ENCODE assay signal across 1 cellular context in the genomic region with DNA sequence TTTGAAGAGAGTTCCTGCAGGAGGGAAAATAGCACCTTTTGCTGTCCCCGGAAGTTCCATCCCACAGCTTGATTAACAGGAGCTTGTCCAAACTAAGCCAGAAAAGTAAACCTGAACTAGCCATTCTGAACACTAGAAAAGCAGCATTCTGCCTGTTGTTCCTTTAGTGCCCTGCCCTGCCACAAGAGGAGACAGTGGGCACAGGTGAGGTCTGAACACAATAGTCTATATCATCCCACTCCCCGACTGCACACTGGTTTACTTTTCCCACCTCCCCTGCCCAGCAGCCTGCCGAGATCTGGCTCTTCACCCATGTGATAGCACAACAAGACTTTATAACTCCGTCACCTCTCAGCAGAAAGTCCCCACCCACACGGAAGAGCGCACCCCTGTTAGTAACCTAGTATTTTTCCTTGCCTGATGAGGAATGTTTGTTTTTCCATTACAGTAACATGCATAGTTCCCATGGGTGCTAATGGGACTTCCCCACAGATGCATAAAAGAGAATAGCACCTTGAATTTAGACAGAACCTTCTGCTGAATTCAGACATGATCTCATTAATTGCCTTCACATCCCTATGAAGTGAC.
TF ChIP-seq lines count a peak whose summit lies in the region.

No MANE protein-coding gene starts in this region.

TF ChIP-seq in A549, 52 proteins besides CTCF, POLR2A, EP300 and RAD21 (continued from another document):
- TF ChIP-seq EHF (CRISPR knock-in tag; IDR thresholded peaks at IDR 0.05) (no peak), CEBPB (IDR thresholded peaks at IDR 0.05) (no peak), ZFP36 (IDR thresholded peaks at IDR 0.05; ENCODE audit: borderline replicate concordance, partially characterized antibody) (no peak), CHD4 (IDR thresholded peaks at IDR 0.05; ENCODE audit: borderline replicate concordance) (no peak), NFE2L2 (conservative IDR thresholded peaks at IDR 0.05; ENCODE audit: low read length) (no peak), NR3C1 (IDR thresholded peaks at IDR 0.05) (no peak), ZSCAN20 (CRISPR knock-in tag; IDR thresholded peaks at IDR 0.05) (no peak), TFCP2L1 (CRISPR knock-in tag; IDR thresholded peaks at IDR 0.05) (no peak)
- TF ChIP-seq, protein P1, sequence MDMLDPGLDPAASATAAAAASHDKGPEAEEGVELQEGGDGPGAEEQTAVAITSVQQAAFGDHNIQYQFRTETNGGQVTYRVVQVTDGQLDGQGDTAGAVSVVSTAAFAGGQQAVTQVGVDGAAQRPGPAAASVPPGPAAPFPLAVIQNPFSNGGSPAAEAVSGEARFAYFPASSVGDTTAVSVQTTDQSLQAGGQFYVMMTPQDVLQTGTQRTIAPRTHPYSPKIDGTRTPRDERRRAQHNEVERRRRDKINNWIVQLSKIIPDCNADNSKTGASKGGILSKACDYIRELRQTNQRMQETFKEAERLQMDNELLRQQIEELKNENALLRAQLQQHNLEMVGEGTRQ (IDR thresholded peaks at IDR 0.05): no peak
- TF ChIP-seq, protein P2, sequence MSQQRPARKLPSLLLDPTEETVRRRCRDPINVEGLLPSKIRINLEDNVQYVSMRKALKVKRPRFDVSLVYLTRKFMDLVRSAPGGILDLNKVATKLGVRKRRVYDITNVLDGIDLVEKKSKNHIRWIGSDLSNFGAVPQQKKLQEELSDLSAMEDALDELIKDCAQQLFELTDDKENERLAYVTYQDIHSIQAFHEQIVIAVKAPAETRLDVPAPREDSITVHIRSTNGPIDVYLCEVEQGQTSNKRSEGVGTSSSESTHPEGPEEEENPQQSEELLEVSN (IDR thresholded peaks at IDR 0.05; ENCODE audit: borderline replicate concordance, low read depth): no peak
